In genomic region chr1:155086182-155086741, GRCh38 we compare ENCODE assay signal across 8 cellular contexts. TPM values are rescaled to one million over a fixed set of nuclear protein-coding genes. Genes with fewer than 3 reads are reported as not detected.
DNase-seq lines count a peak whose midpoint lies in the region; ATAC-seq and TF ChIP-seq lines count a peak whose summit lies in the region.

No MANE protein-coding gene starts in this region.

- H3K9ac ChIP-seq in HUES48 (ENCODE audit: low read depth, low read length) (no peak overlapping the region), SK-N-SH (no peak overlapping the region)

- H3K9me3 ChIP-seq in Caco-2 (no peaks in the 10 kb centered on the region), HUES48 (ENCODE audit: control insufficient read depth, insufficient read depth, low read length) (no peaks in the 10 kb centered on the region), SK-N-SH (no peaks in the 10 kb centered on the region), cardiac muscle cell (ENCODE audit: low read depth) (no peaks in the 10 kb centered on the region)

- peak; percentile 72 to 85 for DNase-seq in Caco-2
- peak; percentile 88 for DNase-seq in SK-N-SH
- DNase-seq in activated naive CD4-positive, alpha-beta T cell treated with anti-CD3 and anti-CD28 coated beads for 36 hours = peak; percentile 85
- DNase-seq in cardiac muscle cell (ENCODE audit: low read depth in 1 of 2, low spot score in 1 of 2) = peak; percentile 59 to 68
- no peak for DNase-seq in retinal pigment epithelial cell (ENCODE audit: low read depth)

- H3K27me3 ChIP-seq in Caco-2 (replicated peaks; ENCODE audit: control insufficient read depth, insufficient read depth, low read length) (0 out of 2 replicates have a peak, but pooled peaks cover 2% of the 10 kb centered on the region), HUES48 (ENCODE audit: control insufficient read depth, insufficient read depth, low read length) (peaks cover 33% of the 10 kb centered on the region), SK-N-SH (ENCODE audit: insufficient read depth) (0 out of 2 replicates have a peak, but pooled peaks cover 1% of the 10 kb centered on the region), cardiac muscle cell (peaks cover 24% of the 10 kb centered on the region)

- 3% methylated on average over 13 of the region's 21 CpGs for WGBS in SK-N-SH (ENCODE audit: low lambda C conversion rate)

- peak overlapping the region; percentile 94 for H3K4me3 Mint-ChIP-seq in Caco-2 (ENCODE audit: unreplicated experiment)
- H3K4me3 Mint-ChIP-seq in activated naive CD4-positive, alpha-beta T cell treated with anti-CD3 and anti-CD28 coated beads for 36 hours = peak overlapping the region; percentile 59

- H3K9me3 Mint-ChIP-seq in Caco-2 (ENCODE audit: unreplicated experiment) = no peaks in the 10 kb centered on the region
- no peaks in the 10 kb centered on the region for H3K9me3 Mint-ChIP-seq in activated naive CD4-positive, alpha-beta T cell treated with anti-CD3 and anti-CD28 coated beads for 36 hours

- peak overlapping the region; percentile 64 for H3K4me3 ChIP-seq in Caco-2 (ENCODE audit: low read depth, low read length)
- H3K4me3 ChIP-seq in HUES48 (ENCODE audit: low read depth, low read length) = peak overlapping the region; percentile 89; the same call in 1 of the 2 replicates
- peak overlapping the region; percentile 77 to 79; a peak in 3 of 4 replicates for H3K4me3 ChIP-seq in SK-N-SH (ENCODE audit: low read depth in 2 of 2, low read length in 1 of 2)
- peak overlapping the region; percentile 74 for H3K4me3 ChIP-seq in cardiac muscle cell
- no peak overlapping the region for H3K4me3 ChIP-seq in retinal pigment epithelial cell (ENCODE audit: low read length)

- peaks cover 13% of the 10 kb centered on the region for H3K36me3 Mint-ChIP-seq in Caco-2 (ENCODE audit: insufficient read depth, unreplicated experiment)
- no peaks in the 10 kb centered on the region for H3K36me3 Mint-ChIP-seq in activated naive CD4-positive, alpha-beta T cell treated with anti-CD3 and anti-CD28 coated beads for 36 hours (ENCODE audit: low read depth)

- peaks cover 9% of the 10 kb centered on the region for H3K4me1 Mint-ChIP-seq in Caco-2 (ENCODE audit: low read depth, unreplicated experiment)
- H3K4me1 Mint-ChIP-seq in activated naive CD4-positive, alpha-beta T cell treated with anti-CD3 and anti-CD28 coated beads for 36 hours (ENCODE audit: low read depth) = peaks cover 32% of the 10 kb centered on the region

- ATAC-seq in GM19397 (IDR thresholded peaks at IDR 0.05; ENCODE audit: unreplicated experiment) (no peak), HG02759 (IDR thresholded peaks at IDR 0.05; ENCODE audit: unreplicated experiment) (no peak)

- no peak overlapping the region for H3K27ac ChIP-seq in HUES48 (ENCODE audit: low read depth, low read length)
- H3K27ac ChIP-seq in SK-N-SH (ENCODE audit: low read depth in 2 of 2, low read length in 1 of 2) = no peak overlapping the region; a peak in 1 of 4 replicates
- no peak overlapping the region for H3K27ac ChIP-seq in cardiac muscle cell

- TF ChIP-seq RAD21 in SK-N-SH (IDR thresholded peaks at IDR 0.05; ENCODE audit: low read length) = peak; percentile 23; the same call in 1 of the 2 replicates

- peaks cover 27% of the 10 kb centered on the region for H3K4me1 ChIP-seq in Caco-2
- peaks cover 16% of the 10 kb centered on the region for H3K4me1 ChIP-seq in HUES48 (ENCODE audit: control insufficient read depth, insufficient read depth, low read length)
- H3K4me1 ChIP-seq in SK-N-SH (ENCODE audit: control insufficient read depth in 1 of 2, insufficient read depth in 2 of 2, low read depth in 1 of 2, low read length in 1 of 2) = peaks cover 5 to 25% of the 10 kb centered on the region in 2 experiments; a peak in 3 of 4 replicates
- peaks cover 10% of the 10 kb centered on the region for H3K4me1 ChIP-seq in cardiac muscle cell (ENCODE audit: low read depth)

- CTCF ChIA-PET in Caco-2 (lab: Charles Lee) = interaction anchor here (2.1 to 2.5 kb wide), 3 partner anchors 22 to 87 kb away, joined by 18 to 39 read pairs (median 27); partner anchors contain the start of genes EFNA4 and KRTCAP2
- CTCF ChIA-PET in SK-N-SH (lab: Yijun Ruan, JAX) = interaction anchor here (0.7 to 5.3 kb wide), 39 partner anchors 9 to 606 kb away, joined by 3 to 156 read pairs (median 5); partner anchors contain the start of genes ADAM15, EFNA4, KRTCAP2 and LENEP
- CTCF ChIA-PET in activated naive CD4-positive, alpha-beta T cell treated with anti-CD3 and anti-CD28 coated beads for 36 hours (lab: Charles Lee) = interaction anchor here (0.6 to 4.6 kb wide), 18 partner anchors 9 to 942 kb away, joined by 3 to 75 read pairs (median 5); partner anchors contain the start of genes ADAM15, EFNA4 and KRTCAP2

- BruUV-seq in Caco-2 (replicated peaks; lab: Mats Ljungman, UMichigan) = no TSS peak

- intact Hi-C loops in Caco-2 (cut with micrococcal nuclease; ENCODE audit: unreplicated experiment) = loop anchor here (10.0 kb wide), 2 partner anchors 211 to 421 kb away; partner anchors contain the start of gene KCNN3
- intact Hi-C loops in activated naive CD4-positive, alpha-beta T cell treated with anti-CD3 and anti-CD28 coated beads for 36 hours (cut with micrococcal nuclease) = loop anchor here (1.0 kb wide), 1 partner anchor 140 kb away; no protein-coding TSS in a partner anchor

- peaks cover 2% of the 10 kb centered on the region for H3F3A ChIP-seq in SK-N-SH (replicated peaks; ENCODE audit: insufficient read depth)

- POLR2A ChIA-PET in Caco-2 (lab: Charles Lee) (no interaction called here), SK-N-SH (lab: Yijun Ruan, JAX) (interaction anchor here (2.0 kb wide), 1 partner anchor 88 kb away, joined by 4 read pairs; no protein-coding TSS in a partner anchor)

- no peaks in the 10 kb centered on the region for H3K36me3 ChIP-seq in Caco-2 (ENCODE audit: control insufficient read depth, insufficient read depth, low read length)
- H3K36me3 ChIP-seq in HUES48 (ENCODE audit: control insufficient read depth, insufficient read depth, low read length) = no peaks in the 10 kb centered on the region
- H3K36me3 ChIP-seq in SK-N-SH (replicated peaks in 1 of 2; ENCODE audit: control insufficient read depth in 1 of 2, insufficient read depth in 2 of 2, low read length in 1 of 2) = no peaks in the 10 kb centered on the region
- no peaks in the 10 kb centered on the region for H3K36me3 ChIP-seq in cardiac muscle cell

- H3K27me3 Mint-ChIP-seq in Caco-2 (ENCODE audit: insufficient read depth, unreplicated experiment) = peaks cover 11% of the 10 kb centered on the region
- peaks cover 28% of the 10 kb centered on the region for H3K27me3 Mint-ChIP-seq in activated naive CD4-positive, alpha-beta T cell treated with anti-CD3 and anti-CD28 coated beads for 36 hours (ENCODE audit: low read depth)

- peak overlapping the region; percentile 78 for H3K4me2 ChIP-seq in SK-N-SH

- no peak for TF ChIP-seq EP300 in SK-N-SH (IDR thresholded peaks at IDR 0.05; ENCODE audit: borderline replicate concordance in 1 of 2, low read depth in 1 of 2, low read length in 1 of 2)

- no peaks in the 10 kb centered on the region for H3K79me2 ChIP-seq in SK-N-SH (ENCODE audit: insufficient read depth)

- H4K20me1 ChIP-seq in SK-N-SH (ENCODE audit: insufficient read depth) = no peaks in the 10 kb centered on the region

- H3K27ac Mint-ChIP-seq in Caco-2 (ENCODE audit: unreplicated experiment) = no peak overlapping the region
- no peak overlapping the region for H3K27ac Mint-ChIP-seq in activated naive CD4-positive, alpha-beta T cell treated with anti-CD3 and anti-CD28 coated beads for 36 hours

- TF ChIP-seq CTCF in Caco-2 (IDR thresholded peaks at IDR 0.05; ENCODE audit: insufficient read depth in 1 of 2, low read depth in 1 of 2, low read length in 1 of 2, severe bottlenecking in 1 of 2, unreplicated experiment in 1 of 2) (peak; percentile 97 to 98), SK-N-SH (IDR thresholded peaks at IDR 0.05) (peak; percentile 89), cardiac muscle cell (IDR thresholded peaks at IDR 0.05; ENCODE audit: low read depth, low read length) (peak; percentile 87), retinal pigment epithelial cell (conservative IDR thresholded peaks at IDR 0.05; ENCODE audit: low read depth, low read length) (peak; percentile 84)

- no peaks in the 10 kb centered on the region for H3K9me2 ChIP-seq in SK-N-SH

- peak overlapping the region; percentile 99; the same call in 1 of the 2 replicates for H2AFZ ChIP-seq in SK-N-SH (ENCODE audit: low read depth)

RNA-seq across cellular contexts. Expression of gene EFNA3, which starts 7.6 kb away (rescaled TPM):
- total RNA-seq in Caco-2 (2022) (3.4 and 3.5 TPM in 2 replicates), cardiac muscle cell (26.3 and 31.9 TPM in 2 replicates)
- polyA plus RNA-seq in SK-N-SH (2012; rRNA removed) (5.5 and 6.0 TPM in 2 replicates), cardiac muscle cell (34.2 and 43.0 TPM in 2 replicates)
- 3.2 and 4.5 TPM in 2 replicates for polyA plus RNA-seq in SK-N-SH (2012; cell fraction: cytosol; rRNA removed)
- polyA plus RNA-seq in SK-N-SH (2012; cell fraction: nucleus; rRNA removed) = 4.0 and 4.7 TPM in 2 replicates
- 1 to 10 TPM; 1.3 to 2.5 TPM for total RNA-seq in activated naive CD4-positive, alpha-beta T cell treated with anti-CD3 and anti-CD28 coated beads for 36 hours

RNA-seq across cellular contexts. Expression of gene EFNA4, which starts 22.7 kb away (rescaled TPM):
- total RNA-seq in Caco-2 (2022) (13.8 and 16.0 TPM in 2 replicates), cardiac muscle cell (29.2 and 36.0 TPM in 2 replicates)
- polyA plus RNA-seq in SK-N-SH (2012; rRNA removed) (15.9 and 17.7 TPM in 2 replicates), cardiac muscle cell (18.3 and 29.6 TPM in 2 replicates)
- 10.7 and 13.4 TPM in 2 replicates for polyA plus RNA-seq in SK-N-SH (2012; cell fraction: cytosol; rRNA removed)
- 13.1 and 14.8 TPM in 2 replicates for polyA plus RNA-seq in SK-N-SH (2012; cell fraction: nucleus; rRNA removed)
- total RNA-seq in activated naive CD4-positive, alpha-beta T cell treated with anti-CD3 and anti-CD28 coated beads for 36 hours = 1 to 10 TPM; 3.3 to 4.5 TPM

RNA-seq across cellular contexts. Expression of gene ADAM15, which starts 35.1 kb away (rescaled TPM):
- 44.0 and 48.2 TPM in 2 replicates for total RNA-seq in Caco-2 (2022)
- 60.1 and 64.1 TPM in 2 replicates for polyA plus RNA-seq in SK-N-SH (2012; rRNA removed)
- 20.4 and 37.5 TPM in 2 replicates for polyA plus RNA-seq in SK-N-SH (2012; cell fraction: cytosol; rRNA removed)
- 106 and 138 TPM in 2 replicates for polyA plus RNA-seq in SK-N-SH (2012; cell fraction: nucleus; rRNA removed)
- total RNA-seq in activated naive CD4-positive, alpha-beta T cell treated with anti-CD3 and anti-CD28 coated beads for 36 hours = 10 to 100 TPM; 53.8 to 55.8 TPM
- 19.5 and 23.0 TPM in 2 replicates for total RNA-seq in cardiac muscle cell
- polyA plus RNA-seq in cardiac muscle cell = 23.0 and 25.2 TPM in 2 replicates

RNA-seq across cellular contexts. Expression of gene EFNA1, which starts 41.4 kb away (rescaled TPM):
- total RNA-seq in Caco-2 (2022) (42.5 and 47.9 TPM in 2 replicates), cardiac muscle cell (39.1 and 43.1 TPM in 2 replicates)
- polyA plus RNA-seq in SK-N-SH (2012; rRNA removed) (14.4 and 15.3 TPM in 2 replicates), cardiac muscle cell (83.5 and 104 TPM in 2 replicates)
- 7.5 and 12.3 TPM in 2 replicates for polyA plus RNA-seq in SK-N-SH (2012; cell fraction: cytosol; rRNA removed)
- 11.2 and 13.0 TPM in 2 replicates for polyA plus RNA-seq in SK-N-SH (2012; cell fraction: nucleus; rRNA removed)
- under 1 TPM; 0.26 to 0.32 TPM for total RNA-seq in activated naive CD4-positive, alpha-beta T cell treated with anti-CD3 and anti-CD28 coated beads for 36 hours

RNA-seq across cellular contexts. Expression of gene SLC50A1, which starts 49.4 kb away (rescaled TPM):
- total RNA-seq in Caco-2 (2022) (38.4 and 43.6 TPM in 2 replicates), cardiac muscle cell (18.4 and 20.9 TPM in 2 replicates)
- polyA plus RNA-seq in SK-N-SH (2012; rRNA removed) (58.4 and 71.1 TPM in 2 replicates), cardiac muscle cell (45.1 and 50.7 TPM in 2 replicates)
- polyA plus RNA-seq in SK-N-SH (2012; cell fraction: cytosol; rRNA removed) = 55.0 and 58.7 TPM in 2 replicates
- polyA plus RNA-seq in SK-N-SH (2012; cell fraction: nucleus; rRNA removed) = 31.4 and 40.2 TPM in 2 replicates
- 10 to 100 TPM; 48.4 to 52.7 TPM for total RNA-seq in activated naive CD4-positive, alpha-beta T cell treated with anti-CD3 and anti-CD28 coated beads for 36 hours
